ENCODE assay signal across 1 cellular context in the genomic region with DNA sequence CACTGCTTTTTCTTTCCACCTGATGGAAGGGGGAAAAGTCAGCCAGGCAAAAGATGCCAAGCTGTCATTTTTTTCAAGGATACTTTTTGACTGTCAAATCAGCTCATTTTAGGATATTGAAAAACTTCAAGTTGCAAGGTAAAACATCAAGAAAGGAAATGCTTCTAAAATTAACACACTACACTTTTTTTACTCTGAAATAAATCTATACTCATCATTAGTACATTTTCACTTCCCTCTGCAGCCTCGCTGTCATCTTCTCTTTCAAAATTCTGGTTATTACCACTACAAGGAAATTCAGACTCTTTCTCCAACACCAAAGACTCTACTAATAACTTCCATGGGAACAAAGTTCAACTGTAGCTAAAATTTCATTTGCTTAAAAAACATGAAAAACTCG.
TF ChIP-seq lines count a peak whose summit lies in the region.

No MANE protein-coding gene starts in this region.

TF ChIP-seq in GM12878, 131 proteins besides CTCF, POLR2A, EP300 and RAD21 (continues in another document):
- no peak for TF ChIP-seq PKNOX1 (IDR thresholded peaks at IDR 0.05)
- no peak for TF ChIP-seq NR2C1 (IDR thresholded peaks at IDR 0.05)
- no peak for TF ChIP-seq ZSCAN29 (IDR thresholded peaks at IDR 0.05)
- TF ChIP-seq DPF2 (IDR thresholded peaks at IDR 0.05) = no peak
- TF ChIP-seq EGR1 (IDR thresholded peaks at IDR 0.05; ENCODE audit: borderline replicate concordance in 1 of 2, low read depth in 2 of 2, low read length in 2 of 2) = no peak
- TF ChIP-seq STAT1 (conservative IDR thresholded peaks at IDR 0.05) = no peak
- no peak for TF ChIP-seq TCF7 (IDR thresholded peaks at IDR 0.05; ENCODE audit: borderline replicate concordance)
- TF ChIP-seq SMAD1 (IDR thresholded peaks at IDR 0.05; ENCODE audit: low read depth, partially characterized antibody) = no peak
- TF ChIP-seq FOXM1 (IDR thresholded peaks at IDR 0.05; ENCODE audit: low read depth, low read length) = no peak
- no peak for TF ChIP-seq SREBF1 (IDR thresholded peaks at IDR 0.05; ENCODE audit: low read length)
- peak; percentile 76 for TF ChIP-seq SPI1 (IDR thresholded peaks at IDR 0.05; ENCODE audit: borderline replicate concordance, insufficient read depth, low read depth, low read length)
- TF ChIP-seq GATAD2B (conservative IDR thresholded peaks at IDR 0.05; ENCODE audit: low read depth) = no peak
- TF ChIP-seq TAF1 (IDR thresholded peaks at IDR 0.05; ENCODE audit: borderline replicate concordance, low read depth, low read length) = no peak
- no peak for TF ChIP-seq RFX5 (IDR thresholded peaks at IDR 0.05; ENCODE audit: low read depth, low read length)
- TF ChIP-seq RAD51 (IDR thresholded peaks at IDR 0.05) = no peak
- no peak for TF ChIP-seq BCLAF1 (IDR thresholded peaks at IDR 0.05)
- TF ChIP-seq, protein P1, sequence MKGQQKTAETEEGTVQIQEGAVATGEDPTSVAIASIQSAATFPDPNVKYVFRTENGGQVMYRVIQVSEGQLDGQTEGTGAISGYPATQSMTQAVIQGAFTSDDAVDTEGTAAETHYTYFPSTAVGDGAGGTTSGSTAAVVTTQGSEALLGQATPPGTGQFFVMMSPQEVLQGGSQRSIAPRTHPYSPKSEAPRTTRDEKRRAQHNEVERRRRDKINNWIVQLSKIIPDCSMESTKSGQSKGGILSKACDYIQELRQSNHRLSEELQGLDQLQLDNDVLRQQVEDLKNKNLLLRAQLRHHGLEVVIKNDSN (IDR thresholded peaks at IDR 0.05; ENCODE audit: borderline replicate concordance, extremely low read length, insufficient read depth, low read depth, low read length) = no peak
- TF ChIP-seq KAT2A (conservative IDR thresholded peaks at IDR 0.05; ENCODE audit: control insufficient read depth, low read depth, low read length) = no peak
- TF ChIP-seq IKZF2 (IDR thresholded peaks at IDR 0.05) = peak; percentile 37 to 40; a peak in 2 of 4 replicates
- TF ChIP-seq MYC (IDR thresholded peaks at IDR 0.05; ENCODE audit: insufficient read depth, insufficient read length, insufficient replicate concordance, low read length, severe bottlenecking) = no peak
- TF ChIP-seq, protein P2, sequence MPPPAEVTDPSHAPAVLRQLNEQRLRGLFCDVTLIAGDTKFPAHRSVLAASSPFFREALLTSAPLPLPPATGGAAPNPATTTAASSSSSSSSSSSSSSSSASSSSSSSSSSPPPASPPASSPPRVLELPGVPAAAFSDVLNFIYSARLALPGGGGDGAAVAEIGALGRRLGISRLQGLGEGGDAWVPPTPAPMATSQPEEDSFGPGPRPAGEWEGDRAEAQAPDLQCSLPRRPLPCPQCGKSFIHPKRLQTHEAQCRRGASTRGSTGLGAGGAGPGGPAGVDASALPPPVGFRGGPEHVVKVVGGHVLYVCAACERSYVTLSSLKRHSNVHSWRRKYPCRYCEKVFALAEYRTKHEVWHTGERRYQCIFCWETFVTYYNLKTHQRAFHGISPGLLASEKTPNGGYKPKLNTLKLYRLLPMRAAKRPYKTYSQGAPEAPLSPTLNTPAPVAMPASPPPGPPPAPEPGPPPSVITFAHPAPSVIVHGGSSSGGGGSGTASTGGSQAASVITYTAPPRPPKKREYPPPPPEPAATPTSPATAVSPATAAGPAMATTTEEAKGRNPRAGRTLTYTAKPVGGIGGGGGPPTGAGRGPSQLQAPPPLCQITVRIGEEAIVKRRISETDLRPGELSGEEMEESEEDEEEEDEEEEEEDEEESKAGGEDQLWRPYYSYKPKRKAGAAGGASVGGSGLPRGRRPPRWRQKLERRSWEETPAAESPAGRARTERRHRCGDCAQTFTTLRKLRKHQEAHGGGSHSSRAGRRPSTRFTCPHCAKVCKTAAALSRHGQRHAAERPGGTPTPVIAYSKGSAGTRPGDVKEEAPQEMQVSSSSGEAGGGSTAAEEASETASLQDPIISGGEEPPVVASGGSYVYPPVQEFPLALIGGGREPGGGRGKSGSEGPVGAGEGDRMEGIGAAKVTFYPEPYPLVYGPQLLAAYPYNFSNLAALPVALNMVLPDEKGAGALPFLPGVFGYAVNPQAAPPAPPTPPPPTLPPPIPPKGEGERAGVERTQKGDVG (CRISPR knock-in tag; IDR thresholded peaks at IDR 0.05) = no peak
- TF ChIP-seq SMC3 (IDR thresholded peaks at IDR 0.05; ENCODE audit: borderline replicate concordance, low read length) = no peak
- TF ChIP-seq NBN (IDR thresholded peaks at IDR 0.05) = 0 out of 2 replicates have a peak, but pooled peaks have one; percentile 15
- peak; percentile 84 for TF ChIP-seq MTA2 (IDR thresholded peaks at IDR 0.05; ENCODE audit: low read depth)
- no peak for TF ChIP-seq ATF3 (IDR thresholded peaks at IDR 0.05; ENCODE audit: borderline replicate concordance, extremely low read depth, low read depth, low read length)
- no peak for TF ChIP-seq ZNF274 (IDR thresholded peaks at IDR 0.05; ENCODE audit: insufficient read depth, insufficient read length)
- no peak for TF ChIP-seq SIN3A (IDR thresholded peaks at IDR 0.05; ENCODE audit: low read depth, low read length)
- no peak for TF ChIP-seq CBX5 (IDR thresholded peaks at IDR 0.05; ENCODE audit: low read depth)
- no peak for TF ChIP-seq POU2F2 (IDR thresholded peaks at IDR 0.05; ENCODE audit: borderline replicate concordance, low read depth, low read length)
- TF ChIP-seq HCFC1 (IDR thresholded peaks at IDR 0.05; ENCODE audit: low read length) = no peak
- TF ChIP-seq FOXK2 (IDR thresholded peaks at IDR 0.05) = no peak
- TF ChIP-seq MEF2B (IDR thresholded peaks at IDR 0.05; ENCODE audit: partially characterized antibody, poor library complexity, severe bottlenecking) = peak; percentile 58
- TF ChIP-seq RCOR1 (conservative IDR thresholded peaks at IDR 0.05; ENCODE audit: low read depth, low read length) = no peak
- TF ChIP-seq SP1 (IDR thresholded peaks at IDR 0.05; ENCODE audit: low read depth, low read length) = no peak
- no peak for TF ChIP-seq SIX5 (IDR thresholded peaks at IDR 0.05; ENCODE audit: low read depth, low read length, severe bottlenecking)
- no peak for TF ChIP-seq EED (IDR thresholded peaks at IDR 0.05; ENCODE audit: low read depth)
- TF ChIP-seq KDM1A (IDR thresholded peaks at IDR 0.05; ENCODE audit: borderline replicate concordance) = no peak
- peak; percentile 67; the same call in 1 of the 2 replicates for TF ChIP-seq MEF2A (IDR thresholded peaks at IDR 0.05; ENCODE audit: insufficient read depth, low read depth, low read length)
- no peak for TF ChIP-seq IRF5 (IDR thresholded peaks at IDR 0.05; ENCODE audit: borderline replicate concordance)
- no peak for TF ChIP-seq SREBF2 (IDR thresholded peaks at IDR 0.05; ENCODE audit: low read length)
- TF ChIP-seq, protein P3, sequence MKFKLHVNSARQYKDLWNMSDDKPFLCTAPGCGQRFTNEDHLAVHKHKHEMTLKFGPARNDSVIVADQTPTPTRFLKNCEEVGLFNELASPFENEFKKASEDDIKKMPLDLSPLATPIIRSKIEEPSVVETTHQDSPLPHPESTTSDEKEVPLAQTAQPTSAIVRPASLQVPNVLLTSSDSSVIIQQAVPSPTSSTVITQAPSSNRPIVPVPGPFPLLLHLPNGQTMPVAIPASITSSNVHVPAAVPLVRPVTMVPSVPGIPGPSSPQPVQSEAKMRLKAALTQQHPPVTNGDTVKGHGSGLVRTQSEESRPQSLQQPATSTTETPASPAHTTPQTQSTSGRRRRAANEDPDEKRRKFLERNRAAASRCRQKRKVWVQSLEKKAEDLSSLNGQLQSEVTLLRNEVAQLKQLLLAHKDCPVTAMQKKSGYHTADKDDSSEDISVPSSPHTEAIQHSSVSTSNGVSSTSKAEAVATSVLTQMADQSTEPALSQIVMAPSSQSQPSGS (IDR thresholded peaks at IDR 0.05; ENCODE audit: low read length) = peak; percentile 48; the same call in 1 of the 2 replicates
- TF ChIP-seq ZNF24 (IDR thresholded peaks at IDR 0.05) = peak; percentile 75
- peak; percentile 63; the same call in 1 of the 2 replicates for TF ChIP-seq ZNF384 (IDR thresholded peaks at IDR 0.05; ENCODE audit: borderline replicate concordance, low read depth, low read length)
- TF ChIP-seq RB1 (IDR thresholded peaks at IDR 0.05; ENCODE audit: borderline replicate concordance) = no peak
- TF ChIP-seq POLR2AphosphoS5 (IDR thresholded peaks at IDR 0.05; ENCODE audit: low read length) = no peak
- no peak for TF ChIP-seq EZH2 (IDR thresholded peaks at IDR 0.05; ENCODE audit: borderline replicate concordance, control insufficient read depth, low read depth, low read length)
- TF ChIP-seq NFIC (IDR thresholded peaks at IDR 0.05; ENCODE audit: low read depth, low read length) = peak; percentile 55; the same call in 1 of the 2 replicates
- TF ChIP-seq CREB1 (IDR thresholded peaks at IDR 0.05; ENCODE audit: low read depth) = no peak
- no peak for TF ChIP-seq NFXL1 (IDR thresholded peaks at IDR 0.05; ENCODE audit: borderline replicate concordance)
- no peak for TF ChIP-seq PML (IDR thresholded peaks at IDR 0.05; ENCODE audit: low read length)
- no peak for TF ChIP-seq POLR2AphosphoS2 (IDR thresholded peaks at IDR 0.05; ENCODE audit: low read depth, low read length)
- TF ChIP-seq FOS (IDR thresholded peaks at IDR 0.05; ENCODE audit: borderline replicate concordance, extremely low read depth, insufficient read length) = no peak
- no peak for TF ChIP-seq IKZF1 (conservative IDR thresholded peaks at IDR 0.05)
- TF ChIP-seq, protein P4, sequence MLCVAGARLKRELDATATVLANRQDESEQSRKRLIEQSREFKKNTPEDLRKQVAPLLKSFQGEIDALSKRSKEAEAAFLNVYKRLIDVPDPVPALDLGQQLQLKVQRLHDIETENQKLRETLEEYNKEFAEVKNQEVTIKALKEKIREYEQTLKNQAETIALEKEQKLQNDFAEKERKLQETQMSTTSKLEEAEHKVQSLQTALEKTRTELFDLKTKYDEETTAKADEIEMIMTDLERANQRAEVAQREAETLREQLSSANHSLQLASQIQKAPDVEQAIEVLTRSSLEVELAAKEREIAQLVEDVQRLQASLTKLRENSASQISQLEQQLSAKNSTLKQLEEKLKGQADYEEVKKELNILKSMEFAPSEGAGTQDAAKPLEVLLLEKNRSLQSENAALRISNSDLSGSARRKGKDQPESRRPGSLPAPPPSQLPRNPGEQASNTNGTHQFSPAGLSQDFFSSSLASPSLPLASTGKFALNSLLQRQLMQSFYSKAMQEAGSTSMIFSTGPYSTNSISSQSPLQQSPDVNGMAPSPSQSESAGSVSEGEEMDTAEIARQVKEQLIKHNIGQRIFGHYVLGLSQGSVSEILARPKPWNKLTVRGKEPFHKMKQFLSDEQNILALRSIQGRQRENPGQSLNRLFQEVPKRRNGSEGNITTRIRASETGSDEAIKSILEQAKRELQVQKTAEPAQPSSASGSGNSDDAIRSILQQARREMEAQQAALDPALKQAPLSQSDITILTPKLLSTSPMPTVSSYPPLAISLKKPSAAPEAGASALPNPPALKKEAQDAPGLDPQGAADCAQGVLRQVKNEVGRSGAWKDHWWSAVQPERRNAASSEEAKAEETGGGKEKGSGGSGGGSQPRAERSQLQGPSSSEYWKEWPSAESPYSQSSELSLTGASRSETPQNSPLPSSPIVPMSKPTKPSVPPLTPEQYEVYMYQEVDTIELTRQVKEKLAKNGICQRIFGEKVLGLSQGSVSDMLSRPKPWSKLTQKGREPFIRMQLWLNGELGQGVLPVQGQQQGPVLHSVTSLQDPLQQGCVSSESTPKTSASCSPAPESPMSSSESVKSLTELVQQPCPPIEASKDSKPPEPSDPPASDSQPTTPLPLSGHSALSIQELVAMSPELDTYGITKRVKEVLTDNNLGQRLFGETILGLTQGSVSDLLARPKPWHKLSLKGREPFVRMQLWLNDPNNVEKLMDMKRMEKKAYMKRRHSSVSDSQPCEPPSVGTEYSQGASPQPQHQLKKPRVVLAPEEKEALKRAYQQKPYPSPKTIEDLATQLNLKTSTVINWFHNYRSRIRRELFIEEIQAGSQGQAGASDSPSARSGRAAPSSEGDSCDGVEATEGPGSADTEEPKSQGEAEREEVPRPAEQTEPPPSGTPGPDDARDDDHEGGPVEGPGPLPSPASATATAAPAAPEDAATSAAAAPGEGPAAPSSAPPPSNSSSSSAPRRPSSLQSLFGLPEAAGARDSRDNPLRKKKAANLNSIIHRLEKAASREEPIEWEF (IDR thresholded peaks at IDR 0.05; ENCODE audit: insufficient replicate concordance, low read depth, low read length) = no peak
